In the genomic region with DNA sequence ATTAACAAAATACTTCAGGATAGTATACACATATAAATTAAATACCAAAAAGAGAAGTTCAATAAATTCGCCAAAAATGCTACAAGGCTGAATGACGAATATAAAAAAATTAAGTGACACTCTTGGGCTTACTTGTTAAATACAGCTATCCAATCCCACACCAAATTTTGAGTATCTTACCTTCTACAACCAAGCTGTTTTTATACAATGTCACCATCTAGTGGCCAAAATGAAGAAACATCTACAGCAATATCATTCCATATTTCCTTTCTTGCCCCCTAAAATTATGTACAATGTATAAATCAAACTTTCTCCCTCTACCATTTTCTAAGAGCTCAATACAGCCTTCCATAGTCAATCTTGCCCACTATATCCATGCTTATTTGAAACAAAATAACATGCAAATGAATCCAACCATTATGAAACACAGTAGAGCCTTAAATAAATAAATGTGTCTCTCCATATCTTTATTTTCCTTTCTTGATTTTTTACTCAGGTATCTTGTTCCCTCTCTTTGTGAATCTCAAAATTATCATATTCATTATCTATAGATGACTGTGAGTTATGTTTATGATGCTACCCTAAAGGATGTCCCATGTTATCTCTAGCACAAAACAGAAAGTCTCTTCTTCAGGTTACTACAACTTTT, we compare ENCODE assay signal across 8 cellular contexts.
DNase-seq lines count a peak whose midpoint lies in the region; TF ChIP-seq lines count a peak whose summit lies in the region.

No MANE protein-coding gene starts in this region.

- H3K4me3 ChIP-seq in fibroblast of pulmonary artery (replicated peaks; ENCODE audit: low read depth, low read length) = no peak overlapping the region
- H3K4me3 ChIP-seq in spleen = no peak overlapping the region

- TF ChIP-seq CTCF in LNCAP (IDR thresholded peaks at IDR 0.05) = peak; percentile 83
- peak; percentile 69 for TF ChIP-seq CTCF in fibroblast of pulmonary artery (IDR thresholded peaks at IDR 0.05; ENCODE audit: low read length, missing control alignments)
- TF ChIP-seq CTCF in spleen (IDR thresholded peaks at IDR 0.05 in 8 of 11, conservative IDR thresholded peaks at IDR 0.05 in 3 of 11) = peak in 10 of 11 experiments; percentile 15 to 73 (median 58)

- H3K27ac ChIP-seq in spleen = peak overlapping the region in 2 of 8 donors; percentile 26 to 39

- intact Hi-C loops in spleen (cut with DNase I; ENCODE audit: low total_unique reads) = loop anchor here (5.0 to 10.0 kb wide), 2 partner anchors 161 to 229 kb away; no protein-coding TSS in a partner anchor

- peaks cover 0 to 48% (median 10%) of the 10 kb centered on the region in 6 donors for H3K36me3 ChIP-seq in spleen

- peak; percentile 15 for DNase-seq in DMS79 (lab: John Stamatoyannopoulos, UW)
- DNase-seq in RKO (ENCODE audit: low spot score) = peak; percentile 60
- DNase-seq in fibroblast of pulmonary artery (ENCODE audit: low read depth) = peak; percentile 75
- no peak for DNase-seq in spleen
- DNase-seq in activated CD4-positive, alpha-beta T cell treated with anti-CD3 and anti-CD28 coated beads for 48 hours = no peak
- no peak for DNase-seq in stimulated activated CD8-positive, alpha-beta memory T cell treated with anti-CD3 and anti-CD28 coated beads, Interleukin-4, amount 100 ng/mL, for 48 hours
- no peak for DNase-seq in cerebellar nuclear complex (lab: John Stamatoyannopoulos, UW)

- WGBS in spleen, 5 donors = 80 to 89% (median 84%) methylated on average over 2 of the region's 2 CpGs

- peaks cover 0 to 18% (median 8%) of the 10 kb centered on the region in 8 donors for H3K9me3 ChIP-seq in spleen

- no peak for TF ChIP-seq POLR2A in spleen (IDR thresholded peaks at IDR 0.05)

- peaks cover 0 to 13% (median 0%) of the 10 kb centered on the region in 6 donors for H3K4me1 ChIP-seq in spleen

- H3K27me3 ChIP-seq in spleen (replicated peaks in 1 of 7) = no peaks in the 10 kb centered on the region

Comparison
In these comparisons a context has a peak if more than half of its experiments do, and no peak if none do; other contexts are left out.
1. DNase-seq: peak in DMS79 (single experiment), RKO (single experiment) and fibroblast of pulmonary artery (single experiment); none in spleen (single experiment), activated CD4-positive, alpha-beta T cell treated with anti-CD3 and anti-CD28 coated beads for 48 hours (single experiment), stimulated activated CD8-positive, alpha-beta memory T cell treated with anti-CD3 and anti-CD28 coated beads, Interleukin-4, amount 100 ng/mL, for 48 hours (single experiment) and cerebellar nuclear complex (0 of 2).
2. Peak in every context shown above with its lines, with median percentiles within 50 percentile points of each other: CTCF ChIP-seq.